In genomic region chr11:86062719-86063118, GRCh38 we compare ENCODE assay signal across 11 cellular contexts. TPM values are rescaled to one million over a fixed set of nuclear protein-coding genes. Genes with fewer than 3 reads are reported as not detected.
DNase-seq lines count a peak whose midpoint lies in the region; ATAC-seq lines count a peak whose summit lies in the region.
"Had no signal": no experiment of that assay in that cellular context is flagged by ENCODE, and none has a peak within 500 bp of the region (broad histone marks: within the 10 kb centered on the region; RNA-seq: fewer than 3 reads in every experiment).

No MANE protein-coding gene starts in this region.

- no peak overlapping the region for H3K27ac ChIP-seq in thymus (ENCODE audit: low read depth)

- peak overlapping the region; percentile 70 for H3K4me3 Mint-ChIP-seq in activated CD4-positive, alpha-beta T cell treated with anti-CD3 and anti-CD28 coated beads, Interleukin-2, amount 10 ng/mL, durations not matched to agents 24 days and 14 days
- peak overlapping the region; percentile 78 for H3K4me3 Mint-ChIP-seq in activated naive CD8-positive, alpha-beta T cell

- H3K9me3 Mint-ChIP-seq in activated CD4-positive, alpha-beta T cell treated with anti-CD3 and anti-CD28 coated beads, Interleukin-2, amount 10 ng/mL, durations not matched to agents 24 days and 14 days, result peaks cover 4% of the 10 kb centered on the region
- no peaks in the 10 kb centered on the region for H3K9me3 Mint-ChIP-seq in activated naive CD8-positive, alpha-beta T cell (ENCODE audit: low read depth)

- no peak for ATAC-seq in GM19035 (IDR thresholded peaks at IDR 0.05; ENCODE audit: unreplicated experiment)

- H3K4me1 Mint-ChIP-seq in activated CD4-positive, alpha-beta T cell treated with anti-CD3 and anti-CD28 coated beads, Interleukin-2, amount 10 ng/mL, durations not matched to agents 24 days and 14 days, result peaks cover 60% of the 10 kb centered on the region
- H3K4me1 Mint-ChIP-seq in activated naive CD8-positive, alpha-beta T cell (ENCODE audit: low read depth), result peaks cover 83% of the 10 kb centered on the region

- peaks cover 43% of the 10 kb centered on the region for H3K36me3 Mint-ChIP-seq in activated CD4-positive, alpha-beta T cell treated with anti-CD3 and anti-CD28 coated beads, Interleukin-2, amount 10 ng/mL, durations not matched to agents 24 days and 14 days (ENCODE audit: low read depth)
- H3K36me3 Mint-ChIP-seq in activated naive CD8-positive, alpha-beta T cell, result peaks cover 2% of the 10 kb centered on the region

- peaks cover 9% of the 10 kb centered on the region for H3K4me1 ChIP-seq in thymus (ENCODE audit: control insufficient read depth, insufficient read depth, low read length)

- H3K36me3 ChIP-seq in thymus (ENCODE audit: control insufficient read depth, insufficient read depth), result no peaks in the 10 kb centered on the region

- no peak for DNase-seq in activated CD4-positive, alpha-beta T cell treated with anti-CD3 and anti-CD28 coated beads, Interleukin-2, amount 10 ng/mL, durations not matched to agents 24 days and 14 days
- DNase-seq in activated CD4-positive, alpha-beta T cell treated with anti-CD3 and anti-CD28 coated beads, Interleukin-2, amount 50 U/mL, for 48 hours, result no peak
- peak; percentile 60 for DNase-seq in iris pigment epithelial cell (ENCODE audit: low read depth)
- DNase-seq in stimulated activated CD4-positive, alpha-beta T cell treated with anti-CD3 and anti-CD28 coated beads, Interleukin-1b, Interleukin-23, amount 100 ng/mL, for 48 hours, result no peak
- DNase-seq in NCI-H748 (lab: John Stamatoyannopoulos, UW; ENCODE audit: unreplicated experiment), result no peak
- DNase-seq: caudate nucleus; NCI-H1105 treated with DMSO at 0.1 percent for 48 hours; stimulated activated CD4-positive, alpha-beta T cell treated with anti-CD3 and anti-CD28 coated beads, Interleukin-4, amount 100 ng/mL, for 24 hours had no signal

- H3K9me3 ChIP-seq in thymus (ENCODE audit: control insufficient read depth), result no peaks in the 10 kb centered on the region

- peak overlapping the region; percentile 54 for H3K27ac Mint-ChIP-seq in activated CD4-positive, alpha-beta T cell treated with anti-CD3 and anti-CD28 coated beads, Interleukin-2, amount 10 ng/mL, durations not matched to agents 24 days and 14 days
- H3K27ac Mint-ChIP-seq in activated naive CD8-positive, alpha-beta T cell, result peak overlapping the region; percentile 83

- intact Hi-C loops in activated CD4-positive, alpha-beta T cell treated with anti-CD3 and anti-CD28 coated beads, Interleukin-2, amount 10 ng/mL, durations not matched to agents 24 days and 14 days (cut with micrococcal nuclease), result loop anchor here (10.0 kb wide), 2 partner anchors 308 to 398 kb away; partner anchors contain the start of gene CREBZF

- 18% methylated on average over 3 of the region's 3 CpGs for WGBS in thymus

- no peaks in the 10 kb centered on the region for H3K27me3 Mint-ChIP-seq in activated CD4-positive, alpha-beta T cell treated with anti-CD3 and anti-CD28 coated beads, Interleukin-2, amount 10 ng/mL, durations not matched to agents 24 days and 14 days
- no peaks in the 10 kb centered on the region for H3K27me3 Mint-ChIP-seq in activated naive CD8-positive, alpha-beta T cell

- peak overlapping the region; percentile 26 for H3K4me3 ChIP-seq in thymus (ENCODE audit: low read length)

- no peaks in the 10 kb centered on the region for H3K27me3 ChIP-seq in thymus (ENCODE audit: control insufficient read depth, insufficient read depth)

RNA-seq across cellular contexts. Expression of gene PICALM, which starts 6.2 kb away (rescaled TPM):
- 141 and 156 TPM in 2 replicates for total RNA-seq in activated CD4-positive, alpha-beta T cell treated with anti-CD3 and anti-CD28 coated beads, Interleukin-2, amount 10 ng/mL, durations not matched to agents 24 days and 14 days
- 93.1 TPM for polyA plus RNA-seq in thymus
